Comparison of ENCODE assay signal across 27 cellular contexts in genomic region chr9:16487915-16488314, GRCh38.
"Had no signal": no experiment of that assay in that cellular context is flagged by ENCODE, and none has a peak within 500 bp of the region (broad histone marks: within the 10 kb centered on the region; RNA-seq: fewer than 3 reads in every experiment).

No MANE protein-coding gene starts in this region.

- H3K36me3 ChIP-seq: gastrocnemius medialis, heart left ventricle, left lung, prostate gland, thoracic aorta, tibial nerve, upper lobe of right lung, vagina had no signal

- H3K9me3 Mint-ChIP-seq: endodermal cell; nephron; stimulated activated naive CD8-positive, alpha-beta T cell treated with anti-CD3 and anti-CD28 coated beads, Interleukin-15, Interleukin-2, amounts not matched to agents 100 ng/mL and 50 ng/mL, for 24 hours had no signal

- H3K4me1 ChIP-seq: gastrocnemius medialis, heart left ventricle, left lung, prostate gland, upper lobe of right lung had no signal

- H2AFZ ChIP-seq: hepatocyte had no signal

- H3K9me3 ChIP-seq: gastrocnemius medialis, heart left ventricle, left lung, prostate gland, thoracic aorta, tibial nerve, upper lobe of right lung, vagina had no signal

- H3K4me2 ChIP-seq: hepatocyte had no signal

- H3K36me3 Mint-ChIP-seq: naive thymus-derived CD4-positive, alpha-beta T cell; stimulated activated naive B cell treated with anti-CD40 and anti-IgM and Interleukin-4, amounts not matched to agents 10 μg/mL and 1 μg/mL and 100 μg/mL, for 72 hours had no signal

- H3K27ac Mint-ChIP-seq: endodermal cell; naive thymus-derived CD4-positive, alpha-beta T cell; stimulated activated naive B cell treated with anti-CD40 and anti-IgM and Interleukin-4, amounts not matched to agents 10 μg/mL and 1 μg/mL and 100 μg/mL, for 72 hours; stimulated activated naive CD8-positive, alpha-beta T cell treated with anti-CD3 and anti-CD28 coated beads, Interleukin-15, Interleukin-2, amounts not matched to agents 100 ng/mL and 50 ng/mL, for 24 hours had no signal

- ATAC-seq: esophagus mucosa; gastrocnemius medialis; heart left ventricle; left cardiac atrium; left lung; naive thymus-derived CD4-positive, alpha-beta T cell; stimulated activated naive B cell treated with anti-CD40 and anti-IgM and Interleukin-4, amounts not matched to agents 10 μg/mL and 1 μg/mL and 100 μg/mL, for 72 hours; upper lobe of right lung had no signal

- H3K4me1 Mint-ChIP-seq: naive thymus-derived CD4-positive, alpha-beta T cell; stimulated activated naive B cell treated with anti-CD40 and anti-IgM and Interleukin-4, amounts not matched to agents 10 μg/mL and 1 μg/mL and 100 μg/mL, for 72 hours had no signal

- H3K4me3 Mint-ChIP-seq: endodermal cell; naive thymus-derived CD4-positive, alpha-beta T cell; nephron; stimulated activated naive B cell treated with anti-CD40 and anti-IgM and Interleukin-4, amounts not matched to agents 10 μg/mL and 1 μg/mL and 100 μg/mL, for 72 hours; stimulated activated naive CD8-positive, alpha-beta T cell treated with anti-CD3 and anti-CD28 coated beads, Interleukin-15, Interleukin-2, amounts not matched to agents 100 ng/mL and 50 ng/mL, for 24 hours had no signal

- H3K27me3 ChIP-seq: gastrocnemius medialis, heart left ventricle, hepatocyte, left lung, tibial nerve, upper lobe of right lung, vagina had no signal

- H3K27me3 Mint-ChIP-seq: naive thymus-derived CD4-positive, alpha-beta T cell; stimulated activated naive B cell treated with anti-CD40 and anti-IgM and Interleukin-4, amounts not matched to agents 10 μg/mL and 1 μg/mL and 100 μg/mL, for 72 hours; stimulated activated naive CD8-positive, alpha-beta T cell treated with anti-CD3 and anti-CD28 coated beads, Interleukin-15, Interleukin-2, amounts not matched to agents 100 ng/mL and 50 ng/mL, for 24 hours had no signal

- H3K27ac ChIP-seq: epithelial cell of prostate, gastrocnemius medialis, hepatocyte, left lung, prostate gland, skin epidermis, thoracic aorta, tibial nerve, upper lobe of right lung, vagina had no signal

- H3K79me2 ChIP-seq: hepatocyte had no signal

- H3K4me3 ChIP-seq: gastrocnemius medialis, heart left ventricle, hepatocyte, left lung, prostate gland, skin epidermis, thoracic aorta, tibial nerve, upper lobe of right lung, vagina had no signal

- DNase-seq: cortex of kidney; effector CD8-positive, alpha-beta T cell; endodermal cell; foreskin fibroblast; gastrocnemius medialis; heart left ventricle; left cardiac atrium; left lung; mesendoderm; midbrain; naive thymus-derived CD4-positive, alpha-beta T cell; nucleus accumbens; right cardiac atrium; stimulated activated CD4-positive, alpha-beta T cell treated with anti-CD3 and anti-CD28 coated beads, Interleukin-15, amount 100 ng/mL, for 24 hours; stimulated activated CD4-positive, alpha-beta T cell treated with anti-CD3 and anti-CD28 coated beads, Interleukin-2, amount 100 ng/mL, for 48 hours; stimulated activated naive B cell treated with anti-CD40 and anti-IgM and Interleukin-4, amounts not matched to agents 10 μg/mL and 1 μg/mL and 100 μg/mL, for 72 hours; upper lobe of right lung had no signal
